25 cellular contexts compared by ENCODE assay signal in the genomic region with DNA sequence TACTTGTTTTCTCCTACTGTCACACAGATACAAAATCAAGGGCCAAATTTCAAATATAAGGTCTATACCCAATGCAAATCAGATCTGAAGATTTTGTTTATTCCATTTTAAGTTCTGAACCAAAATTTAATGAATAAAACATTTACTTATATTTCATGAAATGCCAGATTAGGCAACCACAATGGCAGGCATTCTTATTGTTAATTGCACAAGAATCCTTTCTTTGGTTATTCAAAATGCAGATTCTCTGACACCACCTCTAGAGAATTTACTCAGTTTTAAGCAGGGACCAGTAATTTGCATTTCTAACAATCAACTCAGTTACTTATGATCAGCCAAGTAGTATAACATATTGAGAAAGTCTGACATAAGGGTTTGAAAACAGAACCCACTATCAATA.
DNase-seq lines count a peak whose midpoint lies in the region; FAIRE-seq and TF ChIP-seq lines count a peak whose summit lies in the region.
"Had no signal": no experiment of that assay in that cellular context is flagged by ENCODE, and none has a peak within 500 bp of the region (broad histone marks: within the 10 kb centered on the region; RNA-seq: fewer than 3 reads in every experiment).

No MANE protein-coding gene starts in this region.

- H4K8ac ChIP-seq in H1 (ENCODE audit: extremely low read depth, insufficient read depth, low read length): no peak overlapping the region

- FAIRE-seq in H1 (lab: Jason Lieb, UNC): no peak
- FAIRE-seq: A204.1, GM12878, GM19239 had no signal

- H4K20me1 ChIP-seq in H1 (replicated peaks in 1 of 2; ENCODE audit: control insufficient read depth in 1 of 2, insufficient read depth in 2 of 2, low read length in 2 of 2): no peaks in the 10 kb centered on the region

- H2BK15ac ChIP-seq in H1 (ENCODE audit: low read length): no peak overlapping the region

- H3K4me1 Mint-ChIP-seq in activated CD4-positive, alpha-beta memory T cell treated with anti-CD3 and anti-CD28 coated beads for 36 hours (ENCODE audit: low read depth): no peaks in the 10 kb centered on the region

- H3K23me2 ChIP-seq in H1 (ENCODE audit: low read depth, low read length): no peaks in the 10 kb centered on the region; the same call in 1 of the 2 replicates

- H3K27ac ChIP-seq in HUES64 (ENCODE audit: low read depth, low read length) (peak overlapping the region; percentile 83), H1 (ENCODE audit: low read depth, low read length) (no peak overlapping the region), iPS DF 6.9 (ENCODE audit: low read length) (no peak overlapping the region)
- H3K27ac ChIP-seq: GM23248, HL-60 had no signal

- no peaks in the 10 kb centered on the region for H3K27me3 ChIP-seq in HUES64 (ENCODE audit: insufficient read depth, low read length)
- H3K27me3 ChIP-seq in H1 (replicated peaks in 1 of 4; ENCODE audit: control insufficient read depth in 3 of 4, extremely low read depth in 1 of 4, insufficient read depth in 3 of 4, low read length in 3 of 4): no peaks in the 10 kb centered on the region
- no peaks in the 10 kb centered on the region for H3K27me3 ChIP-seq in iPS DF 6.9 (ENCODE audit: control insufficient read depth, insufficient read depth, low read length)
- H3K27me3 ChIP-seq: BE2C had no signal

- intact Hi-C loops in activated CD4-positive, alpha-beta memory T cell treated with anti-CD3 and anti-CD28 coated beads for 36 hours (cut with micrococcal nuclease): no loop called here

- no peak overlapping the region for H3K4ac ChIP-seq in H1 (replicated peaks; ENCODE audit: insufficient read length, low read depth, low read length)

- H3K27ac Mint-ChIP-seq in activated CD4-positive, alpha-beta memory T cell treated with anti-CD3 and anti-CD28 coated beads for 36 hours: no peak overlapping the region
- H3K27ac Mint-ChIP-seq: CD4-positive, CD25-positive, alpha-beta regulatory T cell; CD8-positive, alpha-beta memory T cell; HFFc6 had no signal

- H3K27me3 Mint-ChIP-seq in activated CD4-positive, alpha-beta memory T cell treated with anti-CD3 and anti-CD28 coated beads for 36 hours: no peaks in the 10 kb centered on the region
- H3K27me3 Mint-ChIP-seq: CD8-positive, alpha-beta memory T cell had no signal

- H3K9me3 ChIP-seq in HUES64 (ENCODE audit: insufficient read depth, low read depth, low read length): 0 out of 2 replicates have a peak, but pooled peaks cover 6% of the 10 kb centered on the region
- peaks cover 0 to 4% of the 10 kb centered on the region in 2 experiments; a peak in 1 of 4 replicates for H3K9me3 ChIP-seq in H1 (ENCODE audit: insufficient read depth in 2 of 2, low read depth in 1 of 2, low read length in 1 of 2)
- no peaks in the 10 kb centered on the region for H3K9me3 ChIP-seq in iPS DF 6.9 (ENCODE audit: control insufficient read depth, insufficient read depth, low read length)
- H3K9me3 ChIP-seq: BE2C had no signal

- H3K79me1 ChIP-seq in H1 (ENCODE audit: low read depth, low read length): no peaks in the 10 kb centered on the region

- H3K36me3 Mint-ChIP-seq in activated CD4-positive, alpha-beta memory T cell treated with anti-CD3 and anti-CD28 coated beads for 36 hours: peaks cover 3% of the 10 kb centered on the region
- H3K36me3 Mint-ChIP-seq: CD4-positive, CD25-positive, alpha-beta regulatory T cell had no signal

- H3K9ac ChIP-seq in HUES64 (ENCODE audit: low read depth, low read length) (peak overlapping the region; percentile 30; the same call in 1 of the 2 replicates), H1 (replicated peaks in 1 of 4; ENCODE audit: extremely low read depth in 1 of 4, low read depth in 3 of 4, low read length in 3 of 4) (no peak overlapping the region)
- H3K9ac ChIP-seq: GM23248 had no signal

- no peak overlapping the region for H2BK20ac ChIP-seq in H1 (ENCODE audit: low read length)

- H3K56ac ChIP-seq in H1 (replicated peaks; ENCODE audit: insufficient read length, low read depth, low read length): no peak overlapping the region

- TF ChIP-seq POLR2A in H1 (IDR thresholded peaks at IDR 0.05; ENCODE audit: control extremely low read depth in 1 of 2, low read depth in 2 of 2, low read length in 2 of 2): no peak

- H3K14ac ChIP-seq in H1 (ENCODE audit: insufficient read length): no peak overlapping the region

- H4K5ac ChIP-seq in H1 (ENCODE audit: insufficient read length, low read depth, low read length): no peak overlapping the region

- no peak overlapping the region for H2BK5ac ChIP-seq in H1 (ENCODE audit: low read depth, low read length)

- 0 out of 2 replicates have a peak overlapping the region, but pooled peaks have one; percentile 7 for H3K4me3 ChIP-seq in HUES64 (ENCODE audit: low read length)
- H3K4me3 ChIP-seq in H1 (ENCODE audit: extremely low read depth in 1 of 4, insufficient read depth in 2 of 4, low read depth in 3 of 4, low read length in 4 of 4): no peak overlapping the region; a peak in 1 of 8 replicates
- no peak overlapping the region for H3K4me3 ChIP-seq in iPS DF 6.9 (ENCODE audit: low read length)
- H3K4me3 ChIP-seq: GM12878, GM23248 had no signal

- no peak for TF ChIP-seq CTCF in H1 (IDR thresholded peaks at IDR 0.05; ENCODE audit: control extremely low read depth in 1 of 3, insufficient read depth in 1 of 3, low read depth in 1 of 3, low read length in 3 of 3)

- H2AFZ ChIP-seq in H1 (ENCODE audit: low read length): no peak overlapping the region
- H2AFZ ChIP-seq: GM23248 had no signal

- no peak for TF ChIP-seq RAD21 in H1 (IDR thresholded peaks at IDR 0.05 in 1 of 2, conservative IDR thresholded peaks at IDR 0.05 in 1 of 2; ENCODE audit: low read depth in 2 of 2, low read length in 2 of 2)

- POLR2A ChIA-PET in H1 (lab: Charles Lee; ENCODE audit: partially characterized antibody): no interaction called here
- POLR2A ChIA-PET in activated CD4-positive, alpha-beta memory T cell treated with anti-CD3 and anti-CD28 coated beads for 36 hours (lab: Charles Lee): no interaction called here

- H3K9me3 Mint-ChIP-seq in activated CD4-positive, alpha-beta memory T cell treated with anti-CD3 and anti-CD28 coated beads for 36 hours: peaks cover 15% of the 10 kb centered on the region

- no peak overlapping the region for H2AK5ac ChIP-seq in H1 (ENCODE audit: low read depth, low read length)

- H3K18ac ChIP-seq in H1 (ENCODE audit: extremely low read depth, low read length): no peak overlapping the region

- no peak overlapping the region for H3K23ac ChIP-seq in H1 (ENCODE audit: insufficient read length)

- H3K36me3 ChIP-seq in HUES64 (ENCODE audit: insufficient read depth, low read length) (no peaks in the 10 kb centered on the region), H1 (ENCODE audit: control insufficient read depth in 2 of 4, insufficient read depth in 4 of 4, low read length in 3 of 4) (no peaks in the 10 kb centered on the region), iPS DF 6.9 (ENCODE audit: control insufficient read depth, insufficient read depth, low read length) (no peaks in the 10 kb centered on the region)
- H3K36me3 ChIP-seq: BE2C had no signal

- no peak for TF ChIP-seq EP300 in H1 (IDR thresholded peaks at IDR 0.05; ENCODE audit: borderline replicate concordance in 1 of 2, low read depth in 2 of 2, low read length in 2 of 2)

- no peak overlapping the region for H2BK120ac ChIP-seq in H1 (replicated peaks; ENCODE audit: low read depth, low read length)

- H3K4me1 ChIP-seq in HUES64 (ENCODE audit: insufficient read depth, low read length): peaks cover 13% of the 10 kb centered on the region
- peaks cover 0 to 3% (median 1%) of the 10 kb centered on the region in 4 experiments; a peak in 2 of 7 replicates for H3K4me1 ChIP-seq in H1 (replicated peaks in 1 of 4; ENCODE audit: control insufficient read depth in 3 of 4, insufficient read depth in 4 of 4, low read length in 3 of 4)
- 0 out of 2 replicates have a peak, but pooled peaks cover 1% of the 10 kb centered on the region for H3K4me1 ChIP-seq in iPS DF 6.9 (ENCODE audit: control insufficient read depth, insufficient read depth, low read length)
- H3K4me1 ChIP-seq: BE2C had no signal

- no peak overlapping the region for H4K91ac ChIP-seq in H1 (replicated peaks; ENCODE audit: insufficient read length, low read length)

- H3K4me2 ChIP-seq in H1 (ENCODE audit: insufficient read depth in 1 of 2, low read depth in 2 of 2, low read length in 2 of 2): peak overlapping the region in 1 of 2 experiments; percentile 28; a peak in 1 of 4 replicates

- H3K79me2 ChIP-seq in H1 (ENCODE audit: control insufficient read depth in 1 of 2, insufficient read depth in 2 of 2, low read length in 2 of 2): no peaks in the 10 kb centered on the region

- peak in 1 of 2 experiments; percentile 5 for DNase-seq in H1 (ENCODE audit: low read depth in 1 of 2, low spot score in 2 of 2)
- DNase-seq in iPS DF 6.9 (ENCODE audit: low read depth, low spot score): peak; percentile 13
- peak; percentile 20 for DNase-seq in renal cortical epithelial cell (ENCODE audit: low read depth)
- no peak for DNase-seq in activated CD4-positive, alpha-beta memory T cell treated with anti-CD3 and anti-CD28 coated beads for 36 hours
- DNase-seq in effector CD4-positive, alpha-beta T cell: no peak
- no peak for DNase-seq in NCI-H774 (lab: John Stamatoyannopoulos, UW)
- no peak for DNase-seq in SHP77 (lab: John Stamatoyannopoulos, UW)
- DNase-seq: ACHN; BE2C; C1 segment of cervical spinal cord; CD4-positive, CD25-positive, alpha-beta regulatory T cell; CD8-positive, alpha-beta memory T cell; COR-L47; DMS 273 treated with DMSO at 0.1 percent for 48 hours; DMS53; DND-41; EL; GM23248; H7; HFFc6 had no signal

- H2BK12ac ChIP-seq in H1 (ENCODE audit: low read depth, low read length): no peak overlapping the region

- CTCF ChIA-PET in H1 (lab: Charles Lee; ENCODE audit: partially characterized antibody): no interaction called here
- CTCF ChIA-PET in activated CD4-positive, alpha-beta memory T cell treated with anti-CD3 and anti-CD28 coated beads for 36 hours (lab: Charles Lee): no interaction called here

- no peak overlapping the region for H3K4me3 Mint-ChIP-seq in activated CD4-positive, alpha-beta memory T cell treated with anti-CD3 and anti-CD28 coated beads for 36 hours
- H3K4me3 Mint-ChIP-seq: CD4-positive, CD25-positive, alpha-beta regulatory T cell; CD8-positive, alpha-beta memory T cell; HFFc6 had no signal

TF ChIP-seq in H1, 55 proteins besides CTCF, POLR2A, EP300 and RAD21 (continues in another document):
- TF ChIP-seq BRCA1 (IDR thresholded peaks at IDR 0.05; ENCODE audit: low read depth, low read length) (no peak), SUZ12 (IDR thresholded peaks at IDR 0.05; ENCODE audit: low read length) (no peak), E2F6 (IDR thresholded peaks at IDR 0.05) (no peak), YY1 (IDR thresholded peaks at IDR 0.05; ENCODE audit: low read depth, low read length) (no peak), BCL11A (IDR thresholded peaks at IDR 0.05; ENCODE audit: low read depth in 2 of 2, low read length in 2 of 2) (peak in 1 of 2 experiments; percentile 57), KDM4A (IDR thresholded peaks at IDR 0.05; ENCODE audit: low read depth, low read length, severe bottlenecking) (no peak)

Comparison
In these comparisons a context has a peak if more than half of its experiments do, and no peak if none do; other contexts are left out.
1. DNase-seq: peak in iPS DF 6.9 (single experiment) and renal cortical epithelial cell (single experiment); none in activated CD4-positive, alpha-beta memory T cell treated with anti-CD3 and anti-CD28 coated beads for 36 hours (single experiment), effector CD4-positive, alpha-beta T cell (single experiment), NCI-H774 (single experiment) and SHP77 (0 of 2).